ENCODE assay signal across 9 cellular contexts in genomic region chr17:76408037-76408849, GRCh38. TPM values are rescaled to one million over a fixed set of nuclear protein-coding genes. Genes with fewer than 3 reads are reported as not detected.
DNase-seq lines count a peak whose midpoint lies in the region; ATAC-seq and TF ChIP-seq lines count a peak whose summit lies in the region.
"Had no signal": no experiment of that assay in that cellular context is flagged by ENCODE, and none has a peak within 500 bp of the region (broad histone marks: within the 10 kb centered on the region; RNA-seq: fewer than 3 reads in every experiment).

No MANE protein-coding gene starts in this region.

- peaks cover 10% of the 10 kb centered on the region for H3K4me1 Mint-ChIP-seq in activated T-helper 17 cell treated with anti-CD3 and anti-CD28 coated beads, Interleukin-2, amount 50 U/mL, for 72 hours

- TF ChIP-seq CTCF in RWPE1 (conservative IDR thresholded peaks at IDR 0.05; ENCODE audit: low read depth) (peak; percentile 99), gastrocnemius medialis (IDR thresholded peaks at IDR 0.05 in 4 of 5, conservative IDR thresholded peaks at IDR 0.05 in 1 of 5) (peak; percentile 65 to 77 (median 66))

- H3K36me3 ChIP-seq in gastrocnemius medialis = peaks cover 0 to 14% of the 10 kb centered on the region in 2 donors

- CTCF ChIA-PET in RWPE1 (lab: Yijun Ruan, JAX) = interaction anchor here (0.6 to 2.2 kb wide), 22 partner anchors 9 to 717 kb away, joined by 3 to 27 read pairs (median 4); no protein-coding TSS in a partner anchor

- no peaks in the 10 kb centered on the region for H3K9me3 Mint-ChIP-seq in activated T-helper 17 cell treated with anti-CD3 and anti-CD28 coated beads, Interleukin-2, amount 50 U/mL, for 72 hours

- peaks cover 25% of the 10 kb centered on the region for H3K36me3 Mint-ChIP-seq in activated T-helper 17 cell treated with anti-CD3 and anti-CD28 coated beads, Interleukin-2, amount 50 U/mL, for 72 hours (ENCODE audit: low read depth)

- DNase-seq in DMS53 treated with DMSO at 0.1 percent for 48 hours (lab: John Stamatoyannopoulos, UW; ENCODE audit: unreplicated experiment) = peak; percentile 70
- DNase-seq in Jurkat, Clone E6-1 (ENCODE audit: low read depth, low spot score) = peak; percentile 49
- peak; percentile 60 for DNase-seq in RWPE1 (ENCODE audit: low spot score)
- peak; percentile 66 for DNase-seq in glomerular visceral epithelial cell (ENCODE audit: extremely low spot score)
- DNase-seq in gastrocnemius medialis = peak in 1 of 2 donors; percentile 65

- H3K27me3 ChIP-seq in gastrocnemius medialis = no peaks in the 10 kb centered on the region

- peaks cover 35 to 47% of the 10 kb centered on the region in 2 donors for H3K4me1 ChIP-seq in gastrocnemius medialis

- TF ChIP-seq POLR2A in gastrocnemius medialis (IDR thresholded peaks at IDR 0.05) = no peak

- H3K4me3 ChIP-seq in Jurkat, Clone E6-1 (ENCODE audit: low read length) = no peak overlapping the region
- no peak overlapping the region for H3K4me3 ChIP-seq in gastrocnemius medialis

- peak overlapping the region; percentile 12; the same call in 1 of the 2 replicates for H3K27ac ChIP-seq in RWPE1
- no peak overlapping the region for H3K27ac ChIP-seq in gastrocnemius medialis

- in situ Hi-C loops in gastrocnemius medialis (cut with MboI; ENCODE audit: low sequenced_read_pairs in 4 of 4) = no loop called here

- intact Hi-C loops in gastrocnemius medialis (cut with DNase I; ENCODE audit: low total_unique reads) = loop anchor here (1.0 to 10.0 kb wide), 2 partner anchors 98 to 283 kb away; no protein-coding TSS in a partner anchor

- no peak overlapping the region for H3K4me3 Mint-ChIP-seq in activated T-helper 17 cell treated with anti-CD3 and anti-CD28 coated beads, Interleukin-2, amount 50 U/mL, for 72 hours

- no peaks in the 10 kb centered on the region for H3K27me3 Mint-ChIP-seq in activated T-helper 17 cell treated with anti-CD3 and anti-CD28 coated beads, Interleukin-2, amount 50 U/mL, for 72 hours

- no peaks in the 10 kb centered on the region for H3K9me3 ChIP-seq in gastrocnemius medialis

- peak; percentile 70 for ATAC-seq in activated T-helper 17 cell treated with anti-CD3 and anti-CD28 coated beads, Interleukin-2, amount 50 U/mL, for 72 hours (replicated peaks)
- ATAC-seq in gastrocnemius medialis (peak in 1 of 2 donors; percentile 33), HG03108 (IDR thresholded peaks at IDR 0.05; ENCODE audit: unreplicated experiment) (no peak), HG02884 (IDR thresholded peaks at IDR 0.05; ENCODE audit: unreplicated experiment) (no peak)

- no peak overlapping the region for H3K27ac Mint-ChIP-seq in activated T-helper 17 cell treated with anti-CD3 and anti-CD28 coated beads, Interleukin-2, amount 50 U/mL, for 72 hours

- POLR2A ChIA-PET in RWPE1 (lab: Yijun Ruan, JAX; ENCODE audit: low non-redundant PET) = no interaction called here

RNA-seq across cellular contexts. Expression of gene SPHK1, which starts 23.8 kb away (rescaled TPM):
- polyA plus RNA-seq in Jurkat, Clone E6-1 (2012; ENCODE audit: insufficient read depth, insufficient read length) = 26.3 TPM
- 10 to 100 TPM; 10.5 to 12.4 TPM for total RNA-seq in activated T-helper 17 cell treated with anti-CD3 and anti-CD28 coated beads, Interleukin-2, amount 50 U/mL, for 72 hours
- 1 to 10 TPM in 3 of 4 donors, under 1 TPM in 1; 0.66 to 5.0 (median 2.5) TPM for total RNA-seq in gastrocnemius medialis

RNA-seq across cellular contexts. Expression of gene UBE2O, which starts 44.7 kb away (rescaled TPM):
- polyA plus RNA-seq in Jurkat, Clone E6-1 (2012; ENCODE audit: insufficient read depth, insufficient read length) = 29.3 TPM
- total RNA-seq in activated T-helper 17 cell treated with anti-CD3 and anti-CD28 coated beads, Interleukin-2, amount 50 U/mL, for 72 hours = 10 to 100 TPM; 35.3 to 38.7 TPM
- total RNA-seq in gastrocnemius medialis = 10 to 100 TPM; 16.4 to 46.5 (median 32.4) TPM

RNA-seq across cellular contexts. Expression of gene PRPSAP1, which starts 54.5 kb away (rescaled TPM):
- polyA plus RNA-seq in Jurkat, Clone E6-1 (2012; ENCODE audit: insufficient read depth, insufficient read length) = 74.2 TPM
- 10 to 100 TPM; 24.5 to 29.7 TPM for total RNA-seq in activated T-helper 17 cell treated with anti-CD3 and anti-CD28 coated beads, Interleukin-2, amount 50 U/mL, for 72 hours
- 10 to 100 TPM; 10.2 to 23.4 (median 15.9) TPM for total RNA-seq in gastrocnemius medialis

RNA-seq across cellular contexts. Expression of gene AANAT, which starts 59.2 kb away (rescaled TPM):
- polyA plus RNA-seq in Jurkat, Clone E6-1 (2012; ENCODE audit: insufficient read depth, insufficient read length) = not detected
- not detected for total RNA-seq in activated T-helper 17 cell treated with anti-CD3 and anti-CD28 coated beads, Interleukin-2, amount 50 U/mL, for 72 hours
- total RNA-seq in gastrocnemius medialis = not detected
- total RNA-seq: T-helper 2 cell treated with Interferon-gamma antibody and Interleukin-4, amounts not matched to agents 100 ng/mL and 5 ng/mL, for 36 hours had no signal
